In the genomic region with DNA sequence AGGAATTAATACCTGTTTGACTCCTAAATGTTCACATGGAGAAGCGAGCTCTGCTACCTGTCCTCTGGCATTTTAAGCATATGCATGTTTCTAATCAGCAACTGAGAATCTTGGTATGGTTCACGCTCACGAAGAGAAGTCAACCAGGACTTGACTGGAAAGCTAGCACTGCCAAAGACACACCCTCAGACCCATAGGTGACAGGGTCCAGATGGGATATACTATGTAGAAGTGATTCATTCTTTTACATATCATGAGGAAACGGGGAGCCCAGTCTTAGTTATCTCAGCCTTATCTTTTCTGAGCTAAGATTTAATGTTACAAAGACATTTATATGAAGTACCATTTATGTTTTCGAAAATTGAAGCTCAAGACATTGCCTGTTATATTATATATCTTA, we compare ENCODE assay signal across 28 cellular contexts.
"Had no signal": no experiment of that assay in that cellular context is flagged by ENCODE, and none has a peak within 500 bp of the region (broad histone marks: within the 10 kb centered on the region; RNA-seq: fewer than 3 reads in every experiment).

No MANE protein-coding gene starts in this region.

- H3K4me3 ChIP-seq: stomach, suprapubic skin, testis, thoracic aorta, thyroid gland, tibial artery, tibial nerve, transverse colon, upper lobe of left lung, upper lobe of right lung, uterus, vagina had no signal

- ATAC-seq: stimulated activated effector memory CD8-positive, alpha-beta T cell treated with anti-CD3 and anti-CD28 coated beads, Interleukin-12 subunit alpha, Interleukin-12 subunit beta, amount 100 ng/mL, for 72 hours; stimulated activated memory B cell treated with anti-CD40 and anti-IgM and Interleukin-4, amounts not matched to agents 10 μg/mL and 1 μg/mL and 100 μg/mL, for 72 hours; stimulated activated naive B cell treated with anti-CD40 and anti-IgM and Interleukin-4, amounts not matched to agents 10 μg/mL and 1 μg/mL and 100 μg/mL, for 72 hours; stimulated activated naive CD8-positive, alpha-beta T cell treated with anti-CD3 and anti-CD28 coated beads, Interleukin-15, amount 100 ng/mL, for 72 hours; stimulated activated naive CD8-positive, alpha-beta T cell treated with anti-CD3 and anti-CD28 coated beads, Interleukin-15, Interleukin-2, amounts not matched to agents 100 U/mL and 50 U/mL, for 24 hours; upper lobe of right lung had no signal

- H3K27me3 Mint-ChIP-seq: stimulated activated memory B cell treated with anti-CD40 and anti-IgM and Interleukin-4, amounts not matched to agents 10 μg/mL and 1 μg/mL and 100 μg/mL, for 72 hours; stimulated activated naive CD8-positive, alpha-beta T cell treated with anti-CD3 and anti-CD28 coated beads, Interleukin-15, amount 100 ng/mL, for 72 hours; stimulated activated naive CD8-positive, alpha-beta T cell treated with anti-CD3 and anti-CD28 coated beads, Interleukin-15, Interleukin-2, amounts not matched to agents 100 ng/mL and 50 ng/mL, for 24 hours; type B pancreatic cell had no signal

- H3K9me3 Mint-ChIP-seq: stimulated activated effector memory CD8-positive, alpha-beta T cell treated with anti-CD3 and anti-CD28 coated beads, Interleukin-12 subunit alpha, Interleukin-12 subunit beta, amount 100 ng/mL, for 72 hours; stimulated activated memory B cell treated with anti-CD40 and anti-IgM and Interleukin-4, amounts not matched to agents 10 μg/mL and 1 μg/mL and 100 μg/mL, for 72 hours; stimulated activated naive B cell treated with anti-CD40 and anti-IgM and Interleukin-4, amounts not matched to agents 10 μg/mL and 1 μg/mL and 100 μg/mL, for 72 hours; stimulated activated naive CD8-positive, alpha-beta T cell treated with anti-CD3 and anti-CD28 coated beads, Interleukin-15, amount 100 ng/mL, for 72 hours; stimulated activated naive CD8-positive, alpha-beta T cell treated with anti-CD3 and anti-CD28 coated beads, Interleukin-15, Interleukin-2, amounts not matched to agents 100 ng/mL and 50 ng/mL, for 24 hours; type B pancreatic cell had no signal

- H3K36me3 Mint-ChIP-seq: stimulated activated effector memory CD8-positive, alpha-beta T cell treated with anti-CD3 and anti-CD28 coated beads, Interleukin-12 subunit alpha, Interleukin-12 subunit beta, amount 100 ng/mL, for 72 hours; stimulated activated memory B cell treated with anti-CD40 and anti-IgM and Interleukin-4, amounts not matched to agents 10 μg/mL and 1 μg/mL and 100 μg/mL, for 72 hours; stimulated activated naive B cell treated with anti-CD40 and anti-IgM and Interleukin-4, amounts not matched to agents 10 μg/mL and 1 μg/mL and 100 μg/mL, for 72 hours had no signal

- H3K4me3 Mint-ChIP-seq: stimulated activated effector memory CD8-positive, alpha-beta T cell treated with anti-CD3 and anti-CD28 coated beads, Interleukin-12 subunit alpha, Interleukin-12 subunit beta, amount 100 ng/mL, for 72 hours; stimulated activated memory B cell treated with anti-CD40 and anti-IgM and Interleukin-4, amounts not matched to agents 10 μg/mL and 1 μg/mL and 100 μg/mL, for 72 hours; stimulated activated naive B cell treated with anti-CD40 and anti-IgM and Interleukin-4, amounts not matched to agents 10 μg/mL and 1 μg/mL and 100 μg/mL, for 72 hours; stimulated activated naive CD8-positive, alpha-beta T cell treated with anti-CD3 and anti-CD28 coated beads, Interleukin-15, amount 100 ng/mL, for 72 hours; stimulated activated naive CD8-positive, alpha-beta T cell treated with anti-CD3 and anti-CD28 coated beads, Interleukin-15, Interleukin-2, amounts not matched to agents 100 ng/mL and 50 ng/mL, for 24 hours; type B pancreatic cell had no signal

- H3K9me3 ChIP-seq: stomach, suprapubic skin, testis, thoracic aorta, thyroid gland, tibial artery, tibial nerve, transverse colon, upper lobe of left lung, upper lobe of right lung, uterus, vagina had no signal

- H3K36me3 ChIP-seq: stomach, thoracic aorta, thyroid gland, tibial artery, transverse colon, uterus, vagina had no signal

- H3K4me1 ChIP-seq: stomach, suprapubic skin, testis, thyroid gland, tibial artery, tibial nerve, transverse colon, upper lobe of left lung, upper lobe of right lung, uterus, vagina had no signal

- DNase-seq: stimulated activated CD4-positive, alpha-beta T cell treated with anti-CD3 and anti-CD28 coated beads, Interleukin-2, amount 100 ng/mL, for 48 hours; stimulated activated CD4-positive, alpha-beta T cell treated with anti-CD3 and anti-CD28 coated beads, Interleukin-4, amount 100 ng/mL, for 1 hour; stimulated activated CD4-positive, alpha-beta T cell treated with anti-CD3 and anti-CD28 coated beads, Interleukin-4, amount 100 ng/mL, for 24 hours; stimulated activated CD4-positive, alpha-beta T cell treated with anti-CD3 and anti-CD28 coated beads, Interleukin-4, amount 100 ng/mL, for 4 hours; stimulated activated CD8-positive, alpha-beta memory T cell treated with anti-CD3 and anti-CD28 coated beads, Interleukin-4, amount 100 ng/mL, for 48 hours; stimulated activated naive B cell treated with anti-CD40 and anti-IgM and Interleukin-4, amounts not matched to agents 10 μg/mL and 1 μg/mL and 100 μg/mL, for 72 hours; stimulated activated naive CD4-positive, alpha-beta T cell; stimulated activated naive CD4-positive, alpha-beta T cell treated with Interleukin-2 at 50 U/mL for 16 hours; stimulated activated naive CD8-positive, alpha-beta T cell treated with anti-CD3 and anti-CD28 coated beads, Interleukin-15, amount 100 ng/mL, for 72 hours; stimulated activated naive CD8-positive, alpha-beta T cell treated with anti-CD3 and anti-CD28 coated beads, Interleukin-15, Interleukin-2, amounts not matched to agents 100 U/mL and 50 U/mL, for 24 hours; stomach; substantia nigra; testis; thyroid gland; tibial artery; transverse colon; trophoblast cell; upper lobe of left lung; upper lobe of right lung; uterus had no signal

- H3K27ac Mint-ChIP-seq: stimulated activated effector memory CD8-positive, alpha-beta T cell treated with anti-CD3 and anti-CD28 coated beads, Interleukin-12 subunit alpha, Interleukin-12 subunit beta, amount 100 ng/mL, for 72 hours; stimulated activated memory B cell treated with anti-CD40 and anti-IgM and Interleukin-4, amounts not matched to agents 10 μg/mL and 1 μg/mL and 100 μg/mL, for 72 hours; stimulated activated naive B cell treated with anti-CD40 and anti-IgM and Interleukin-4, amounts not matched to agents 10 μg/mL and 1 μg/mL and 100 μg/mL, for 72 hours; stimulated activated naive CD8-positive, alpha-beta T cell treated with anti-CD3 and anti-CD28 coated beads, Interleukin-15, amount 100 ng/mL, for 72 hours; stimulated activated naive CD8-positive, alpha-beta T cell treated with anti-CD3 and anti-CD28 coated beads, Interleukin-15, Interleukin-2, amounts not matched to agents 100 ng/mL and 50 ng/mL, for 24 hours; type B pancreatic cell had no signal

- H3K4me1 Mint-ChIP-seq: stimulated activated effector memory CD8-positive, alpha-beta T cell treated with anti-CD3 and anti-CD28 coated beads, Interleukin-12 subunit alpha, Interleukin-12 subunit beta, amount 100 ng/mL, for 72 hours; stimulated activated memory B cell treated with anti-CD40 and anti-IgM and Interleukin-4, amounts not matched to agents 10 μg/mL and 1 μg/mL and 100 μg/mL, for 72 hours; stimulated activated naive B cell treated with anti-CD40 and anti-IgM and Interleukin-4, amounts not matched to agents 10 μg/mL and 1 μg/mL and 100 μg/mL, for 72 hours; stimulated activated naive CD8-positive, alpha-beta T cell treated with anti-CD3 and anti-CD28 coated beads, Interleukin-15, amount 100 ng/mL, for 72 hours had no signal
